1 cellular context compared by ENCODE assay signal in the genomic region with DNA sequence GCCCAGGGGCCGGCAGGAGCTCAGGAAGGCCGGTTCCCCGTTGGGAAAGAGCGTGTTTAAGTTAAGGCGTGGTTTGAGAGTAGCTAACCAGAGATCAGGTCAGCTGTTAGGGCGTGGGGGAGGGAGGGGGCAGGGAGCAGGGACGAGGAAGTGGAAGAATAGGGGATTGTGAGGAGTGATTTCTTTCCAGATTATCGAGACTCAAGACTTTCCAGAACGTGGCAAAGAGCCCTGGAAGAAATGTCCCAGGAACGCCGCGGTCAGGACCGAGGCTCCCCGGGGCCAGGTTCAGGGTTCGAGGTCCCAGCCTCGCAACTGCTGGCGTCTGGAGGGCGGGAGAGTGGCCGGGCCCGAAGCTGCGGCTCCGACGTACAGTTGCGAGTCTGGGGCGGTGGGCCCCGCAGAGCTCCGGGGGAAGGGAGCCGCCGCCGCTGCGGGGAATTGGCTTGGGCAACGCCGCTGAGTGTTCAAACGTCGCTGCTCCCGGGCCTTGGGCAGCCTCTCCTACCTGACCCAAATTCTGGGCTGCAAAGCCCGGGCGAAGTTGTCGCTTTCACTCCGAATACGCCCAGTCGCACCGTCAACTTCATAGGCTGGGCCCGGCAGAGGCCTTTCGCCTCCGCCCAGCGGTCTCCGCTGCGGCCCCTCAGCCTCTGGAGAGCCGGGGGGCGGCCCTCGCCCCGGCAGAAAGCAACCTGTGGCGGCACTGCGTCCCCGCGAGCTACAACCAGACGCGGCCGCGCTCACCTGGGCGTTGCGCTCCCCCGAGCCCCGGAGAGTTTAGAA.
TF ChIP-seq lines count a peak whose summit lies in the region.

No MANE protein-coding gene starts in this region.

TF ChIP-seq in H1, 55 proteins besides CTCF, POLR2A, EP300 and RAD21:
- TF ChIP-seq SRF (IDR thresholded peaks at IDR 0.05; ENCODE audit: low read depth, low read length) (no peak), SP4 (IDR thresholded peaks at IDR 0.05; ENCODE audit: low read length) (no peak), ASH2L (IDR thresholded peaks at IDR 0.05; ENCODE audit: low read length) (peak; percentile 81), CREB1 (IDR thresholded peaks at IDR 0.05) (peak; percentile 16; the same call in 1 of the 2 replicates), NRF1 (IDR thresholded peaks at IDR 0.05; ENCODE audit: low read depth, low read length) (no peak), SIN3A (conservative IDR thresholded peaks at IDR 0.05 in 1 of 2, IDR thresholded peaks at IDR 0.05 in 1 of 2; ENCODE audit: low read depth in 1 of 2, low read length in 2 of 2) (no peak; a peak in 1 of 4 replicates), SUZ12 (IDR thresholded peaks at IDR 0.05; ENCODE audit: low read length) (peak; percentile 54; the same call in 1 of the 2 replicates), RBBP5 (IDR thresholded peaks at IDR 0.05; ENCODE audit: borderline replicate concordance, low read depth, low read length) (0 out of 2 replicates have a peak, but pooled peaks have one; percentile 83), SAP30 (IDR thresholded peaks at IDR 0.05; ENCODE audit: insufficient read depth, insufficient replicate concordance, low read length) (no peak), BACH1 (IDR thresholded peaks at IDR 0.05; ENCODE audit: low read length) (no peak), RNF2 (IDR thresholded peaks at IDR 0.05; ENCODE audit: borderline replicate concordance, low read depth, low read length, missing control alignments, poor library complexity, severe bottlenecking) (peak; percentile 67), TBP (IDR thresholded peaks at IDR 0.05; ENCODE audit: low read depth, low read length) (0 out of 2 replicates have a peak, but pooled peaks have one; percentile 15), KDM5A (IDR thresholded peaks at IDR 0.05; ENCODE audit: low read length) (no peak), CTBP2 (IDR thresholded peaks at IDR 0.05; ENCODE audit: borderline replicate concordance, insufficient read depth, insufficient read length, low read length) (peak; percentile 90), CBX8 (IDR thresholded peaks at IDR 0.05; ENCODE audit: borderline replicate concordance, low read depth, low read length) (no peak), HDAC2 (IDR thresholded peaks at IDR 0.05; ENCODE audit: borderline replicate concordance in 1 of 2, low read depth in 2 of 2, low read length in 2 of 2) (no peak), RFX5 (IDR thresholded peaks at IDR 0.05; ENCODE audit: borderline replicate concordance, low read depth, low read length) (no peak), TCF12 (IDR thresholded peaks at IDR 0.05; ENCODE audit: low read depth, low read length) (no peak), ZNF274 (IDR thresholded peaks at IDR 0.05; ENCODE audit: borderline replicate concordance, extremely low read depth, low read length) (no peak), SP2 (IDR thresholded peaks at IDR 0.05; ENCODE audit: low read length) (no peak), JUND (IDR thresholded peaks at IDR 0.05; ENCODE audit: low read length) (no peak), MAX (IDR thresholded peaks at IDR 0.05) (peak; percentile 34), YY1 (IDR thresholded peaks at IDR 0.05; ENCODE audit: low read depth, low read length) (no peak; the same call in 1 of the 2 replicates), HDAC6 (IDR thresholded peaks at IDR 0.05; ENCODE audit: low read depth, low read length) (no peak), KDM1A (IDR thresholded peaks at IDR 0.05; ENCODE audit: borderline replicate concordance, low read length) (peak; percentile 39; the same call in 1 of the 2 replicates), KDM4A (IDR thresholded peaks at IDR 0.05; ENCODE audit: low read depth, low read length, severe bottlenecking) (peak; percentile 82), FOSL1 (IDR thresholded peaks at IDR 0.05; ENCODE audit: insufficient read depth, low read depth, low read length) (no peak), EZH2 (IDR thresholded peaks at IDR 0.05; ENCODE audit: low read depth, low read length, severe bottlenecking) (no peak), SP1 (IDR thresholded peaks at IDR 0.05; ENCODE audit: low read depth, low read length) (peak; percentile 51; the same call in 1 of the 2 replicates), PHF8 (conservative IDR thresholded peaks at IDR 0.05; ENCODE audit: low read depth, low read length) (0 out of 2 replicates have a peak, but pooled peaks have one; percentile 23)
- TF ChIP-seq, protein P1, sequence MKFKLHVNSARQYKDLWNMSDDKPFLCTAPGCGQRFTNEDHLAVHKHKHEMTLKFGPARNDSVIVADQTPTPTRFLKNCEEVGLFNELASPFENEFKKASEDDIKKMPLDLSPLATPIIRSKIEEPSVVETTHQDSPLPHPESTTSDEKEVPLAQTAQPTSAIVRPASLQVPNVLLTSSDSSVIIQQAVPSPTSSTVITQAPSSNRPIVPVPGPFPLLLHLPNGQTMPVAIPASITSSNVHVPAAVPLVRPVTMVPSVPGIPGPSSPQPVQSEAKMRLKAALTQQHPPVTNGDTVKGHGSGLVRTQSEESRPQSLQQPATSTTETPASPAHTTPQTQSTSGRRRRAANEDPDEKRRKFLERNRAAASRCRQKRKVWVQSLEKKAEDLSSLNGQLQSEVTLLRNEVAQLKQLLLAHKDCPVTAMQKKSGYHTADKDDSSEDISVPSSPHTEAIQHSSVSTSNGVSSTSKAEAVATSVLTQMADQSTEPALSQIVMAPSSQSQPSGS (IDR thresholded peaks at IDR 0.05; ENCODE audit: low read length) = no peak
- TF ChIP-seq, protein P2, sequence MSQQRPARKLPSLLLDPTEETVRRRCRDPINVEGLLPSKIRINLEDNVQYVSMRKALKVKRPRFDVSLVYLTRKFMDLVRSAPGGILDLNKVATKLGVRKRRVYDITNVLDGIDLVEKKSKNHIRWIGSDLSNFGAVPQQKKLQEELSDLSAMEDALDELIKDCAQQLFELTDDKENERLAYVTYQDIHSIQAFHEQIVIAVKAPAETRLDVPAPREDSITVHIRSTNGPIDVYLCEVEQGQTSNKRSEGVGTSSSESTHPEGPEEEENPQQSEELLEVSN (IDR thresholded peaks at IDR 0.05) = peak; percentile 81; the same call in 1 of the 2 replicates
